In the genomic region with DNA sequence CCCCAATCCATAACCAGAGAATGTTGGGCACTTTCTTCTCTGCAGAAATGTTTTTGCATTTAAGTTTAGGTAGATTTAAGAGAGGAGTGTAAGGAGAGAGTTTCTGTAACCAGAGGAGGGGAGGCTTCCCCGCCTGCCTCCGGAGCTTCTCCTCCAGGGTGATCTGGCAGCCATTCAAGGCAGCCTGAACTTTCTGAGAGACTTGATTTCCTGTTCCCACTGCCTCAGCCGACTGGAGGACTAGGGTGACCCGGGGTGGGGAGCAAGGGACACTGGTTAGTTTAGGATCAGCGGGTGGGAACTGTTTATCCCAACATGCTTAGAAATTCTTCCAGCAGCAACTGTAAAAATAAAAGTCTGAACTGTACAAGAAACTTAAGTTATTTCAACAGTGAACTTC, we compare ENCODE assay signal across 8 cellular contexts. TPM values are rescaled to one million over a fixed set of nuclear protein-coding genes. Genes with fewer than 3 reads are reported as not detected.
DNase-seq lines count a peak whose midpoint lies in the region; ATAC-seq, FAIRE-seq and TF ChIP-seq lines count a peak whose summit lies in the region.

No MANE protein-coding gene starts in this region.

- H3K36me3 Mint-ChIP-seq in progenitor cell of endocrine pancreas (ENCODE audit: insufficient read depth) = no peaks in the 10 kb centered on the region

- no peak overlapping the region for H3K4me3 Mint-ChIP-seq in progenitor cell of endocrine pancreas (ENCODE audit: low read depth)

- H3K4me3 ChIP-seq in gastroesophageal sphincter = no peak overlapping the region

- TF ChIP-seq CTCF in gastroesophageal sphincter (IDR thresholded peaks at IDR 0.05) (no peak), progenitor cell of endocrine pancreas (IDR thresholded peaks at IDR 0.05; ENCODE audit: unreplicated experiment) (no peak)

- H3K27me3 Mint-ChIP-seq in progenitor cell of endocrine pancreas = no peaks in the 10 kb centered on the region

- no peaks in the 10 kb centered on the region for H3K27me3 ChIP-seq in gastroesophageal sphincter

- peak; percentile 76 for FAIRE-seq in GM19239 (lab: Jason Lieb, UNC)

- TF ChIP-seq POLR2A in gastroesophageal sphincter (IDR thresholded peaks at IDR 0.05) = no peak

- peaks cover 0 to 21% (median 0%) of the 10 kb centered on the region in 3 donors for H3K4me1 ChIP-seq in gastroesophageal sphincter

- ATAC-seq in gastroesophageal sphincter = no peak
- no peak for ATAC-seq in HG03095 (IDR thresholded peaks at IDR 0.05; ENCODE audit: unreplicated experiment)

- H3K36me3 ChIP-seq in gastroesophageal sphincter = no peaks in the 10 kb centered on the region

- no peaks in the 10 kb centered on the region for H3K9me3 ChIP-seq in gastroesophageal sphincter

- no peak for DNase-seq in GM19239 (ENCODE audit: insufficient read length, low spot score)
- peak; percentile 12 for DNase-seq in T follicular helper cell (ENCODE audit: low read depth)
- DNase-seq in progenitor cell of endocrine pancreas (ENCODE audit: low spot score, unreplicated experiment) = no peak
- DNase-seq in MV-4-11 (lab: John Stamatoyannopoulos, UW) = no peak
- DNase-seq in occipital lobe (lab: John Stamatoyannopoulos, UW) = no peak
- no peak for DNase-seq in NCI-H2081 treated with DMSO at 0.1 percent for 48 hours (lab: John Stamatoyannopoulos, UW)

- WGBS in gastroesophageal sphincter (ENCODE audit: low coverage in 1 of 2), 2 donors = 19% methylated on average over 5 of the region's 5 CpGs; no CpG with 5 or more reads in 1 of the 2 donors

- peak overlapping the region; percentile 94 for H3K27ac Mint-ChIP-seq in progenitor cell of endocrine pancreas

- no peak for TF ChIP-seq EP300 in gastroesophageal sphincter (IDR thresholded peaks at IDR 0.05)

- peaks cover 32% of the 10 kb centered on the region for H3K4me1 Mint-ChIP-seq in progenitor cell of endocrine pancreas (ENCODE audit: low read depth)

- peak overlapping the region in 3 of 4 donors; percentile 24 to 37 (median 32) for H3K27ac ChIP-seq in gastroesophageal sphincter

- peaks cover 35% of the 10 kb centered on the region for H3K9me3 Mint-ChIP-seq in progenitor cell of endocrine pancreas (ENCODE audit: low read depth)

RNA-seq across cellular contexts. Expression of a gene that starts 15.1 kb away (rescaled TPM):
- total RNA-seq in gastroesophageal sphincter (not detected), progenitor cell of endocrine pancreas (not detected in 2 replicates), occipital lobe (0.31 TPM)

RNA-seq across cellular contexts. Expression of a gene that starts 54.4 kb away (rescaled TPM):
- total RNA-seq in gastroesophageal sphincter (1,000 to 10,000 TPM; 2,260 to 4,561 (median 3,693) TPM), progenitor cell of endocrine pancreas (1,699 and 1,780 TPM in 2 replicates), occipital lobe (4,817 TPM)
